ENCODE assay signal across 12 cellular contexts in the genomic region with DNA sequence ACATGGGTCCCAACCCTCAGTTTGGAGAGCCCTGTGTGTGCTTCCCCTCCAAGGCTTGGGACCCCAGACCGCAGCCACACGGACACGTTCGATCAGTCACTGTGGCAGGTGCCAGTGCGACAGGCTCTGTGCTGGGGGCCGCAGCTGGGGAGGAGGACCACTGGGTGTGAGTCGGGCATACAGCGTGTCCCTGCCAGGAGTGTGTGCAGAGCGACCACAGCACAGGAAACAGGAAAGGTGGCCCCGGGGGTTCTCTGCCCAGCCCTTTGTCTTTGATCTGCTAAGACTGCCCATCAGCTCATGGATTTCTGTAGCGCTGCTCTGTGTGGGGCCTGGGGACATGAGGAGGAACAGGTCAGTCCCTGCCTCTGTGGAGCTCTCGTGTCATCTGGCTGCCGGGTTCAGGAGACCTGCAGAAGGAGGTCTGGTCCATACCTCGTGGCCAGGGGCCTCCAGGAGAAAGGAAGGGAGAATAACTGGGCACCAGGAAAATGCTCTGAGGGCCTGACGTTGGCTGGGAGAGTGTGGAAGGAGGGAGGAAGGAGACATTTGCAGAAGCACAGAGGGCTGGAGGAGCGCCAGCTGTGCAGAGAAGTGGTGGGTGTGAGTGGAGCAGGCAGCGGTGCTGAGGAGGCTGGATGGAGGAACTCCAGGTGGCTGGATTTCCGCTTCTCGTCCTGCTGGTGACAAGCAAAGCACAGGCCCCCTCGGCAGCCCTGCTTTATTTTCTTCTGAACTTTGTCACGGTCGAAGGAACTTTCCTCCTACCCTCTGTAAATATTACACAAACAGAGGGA. TPM values are rescaled to one million over a fixed set of nuclear protein-coding genes. Genes with fewer than 3 reads are reported as not detected.
DNase-seq lines count a peak whose midpoint lies in the region; ATAC-seq and TF ChIP-seq lines count a peak whose summit lies in the region.
"Had no signal": no experiment of that assay in that cellular context is flagged by ENCODE, and none has a peak within 500 bp of the region (broad histone marks: within the 10 kb centered on the region; RNA-seq: fewer than 3 reads in every experiment).

No MANE protein-coding gene starts in this region.

- ATAC-seq in GM19395 (IDR thresholded peaks at IDR 0.05; ENCODE audit: unreplicated experiment): no peak
- ATAC-seq: activated naive CD4-positive, alpha-beta T cell treated with anti-CD3 and anti-CD28 coated beads, Interleukin-2, amount 50 U/mL, for 72 hours had no signal

- H3K27me3 Mint-ChIP-seq in MCF 10A (ENCODE audit: insufficient read depth, unreplicated experiment) (no peaks in the 10 kb centered on the region), immature natural killer cell (ENCODE audit: low read depth in 3 of 3) (peaks cover 0 to 5% (median 2%) of the 10 kb centered on the region in 3 donors)

- H4K20me1 ChIP-seq in mammary epithelial cell (ENCODE audit: insufficient read depth, low read length): no peaks in the 10 kb centered on the region
- H4K20me1 ChIP-seq in Karpas-422 (ENCODE audit: insufficient read depth, low read depth, low read length): no peaks in the 10 kb centered on the region

- H3K4me3 ChIP-seq in mammary epithelial cell (replicated peaks in 1 of 3; ENCODE audit: insufficient read depth in 1 of 3, low read depth in 2 of 3, low read length in 3 of 3): no peak overlapping the region
- no peak overlapping the region for H3K4me3 ChIP-seq in NT2/D1 (ENCODE audit: insufficient read length, low read depth)
- H3K4me3 ChIP-seq in thyroid gland (replicated peaks in 1 of 3): no peak overlapping the region
- H3K4me3 ChIP-seq in esophagus squamous epithelium: no peak overlapping the region
- no peak overlapping the region for H3K4me3 ChIP-seq in Karpas-422 (ENCODE audit: low read length)
- H3K4me3 ChIP-seq: cardiac muscle cell had no signal

- TF ChIP-seq CTCF in MCF 10A (IDR thresholded peaks at IDR 0.05; ENCODE audit: unreplicated experiment): no peak
- no peak for TF ChIP-seq CTCF in mammary epithelial cell (conservative IDR thresholded peaks at IDR 0.05 in 1 of 2, IDR thresholded peaks at IDR 0.05 in 1 of 2; ENCODE audit: extremely low read depth in 1 of 2, insufficient read depth in 1 of 2, low read depth in 1 of 2, low read length in 2 of 2)
- TF ChIP-seq CTCF in thyroid gland (IDR thresholded peaks at IDR 0.05): no peak
- no peak for TF ChIP-seq CTCF in esophagus squamous epithelium (IDR thresholded peaks at IDR 0.05)

- H3K4me1 Mint-ChIP-seq in MCF 10A (ENCODE audit: insufficient read depth, unreplicated experiment) (peaks cover 7% of the 10 kb centered on the region), immature natural killer cell (peaks cover 41 to 42% of the 10 kb centered on the region in 2 donors)

- H3K36me3 ChIP-seq in mammary epithelial cell (ENCODE audit: insufficient read depth, low read length) (no peaks in the 10 kb centered on the region), NT2/D1 (ENCODE audit: insufficient read depth, insufficient read length, low read length) (peaks cover 60% of the 10 kb centered on the region), thyroid gland (no peaks in the 10 kb centered on the region), esophagus squamous epithelium (peaks cover 0 to 13% (median 0%) of the 10 kb centered on the region in 3 donors), Karpas-422 (ENCODE audit: insufficient read depth, low read length) (no peaks in the 10 kb centered on the region)
- H3K36me3 ChIP-seq: cardiac muscle cell had no signal

- TF ChIP-seq POLR2A in thyroid gland (IDR thresholded peaks at IDR 0.05) (no peak), esophagus squamous epithelium (IDR thresholded peaks at IDR 0.05) (no peak)

- DNase-seq in MCF 10A (ENCODE audit: unreplicated experiment) (no peak), mammary epithelial cell (no peak), NT2/D1 (ENCODE audit: low read depth, low spot score) (no peak), immature natural killer cell (no peak), thyroid gland (peak; percentile 15 to 25), esophagus squamous epithelium (lab: John Stamatoyannopoulos, UW) (no peak), Karpas-422 (no peak)
- DNase-seq: activated CD4-positive, CD25-positive, alpha-beta regulatory T cell; DMS53 had no signal

- dilution Hi-C loops in mammary epithelial cell (cut with HindIII; ENCODE audit: low sequenced_read_pairs): no loop called here

- CTCF ChIA-PET in MCF 10A (lab: Yijun Ruan, JAX): interaction anchor here (2.4 kb wide), 1 partner anchor 102 kb away, joined by 8 read pairs; no protein-coding TSS in a partner anchor
- CTCF ChIA-PET in mammary epithelial cell (lab: Charles Lee; ENCODE audit: low non-redundant PET): no interaction called here

- H3K27me3 ChIP-seq in mammary epithelial cell (ENCODE audit: insufficient read depth, low read length): no peaks in the 10 kb centered on the region
- H3K27me3 ChIP-seq in NT2/D1 (ENCODE audit: insufficient read depth, insufficient read length): no peaks in the 10 kb centered on the region
- H3K27me3 ChIP-seq in thyroid gland: no peaks in the 10 kb centered on the region
- no peaks in the 10 kb centered on the region for H3K27me3 ChIP-seq in esophagus squamous epithelium
- H3K27me3 ChIP-seq in Karpas-422 (ENCODE audit: low read length): no peaks in the 10 kb centered on the region
- H3K27me3 ChIP-seq: cardiac muscle cell had no signal

- H3K9ac ChIP-seq in mammary epithelial cell (ENCODE audit: insufficient read depth, low read length) (no peak overlapping the region), NT2/D1 (ENCODE audit: insufficient read length, low read depth) (peak overlapping the region; percentile 37), Karpas-422 (ENCODE audit: low read length) (no peak overlapping the region; the same call in 1 of the 2 replicates)

- no peaks in the 10 kb centered on the region for H3K9me2 ChIP-seq in Karpas-422 (replicated peaks; ENCODE audit: insufficient read depth, low read length)

- peaks cover 22% of the 10 kb centered on the region for H3K4me1 ChIP-seq in mammary epithelial cell (ENCODE audit: insufficient read depth, low read length)
- peaks cover 23% of the 10 kb centered on the region for H3K4me1 ChIP-seq in NT2/D1 (ENCODE audit: insufficient read depth, insufficient read length)
- H3K4me1 ChIP-seq in thyroid gland: peaks cover 5 to 11% of the 10 kb centered on the region in 2 donors
- H3K4me1 ChIP-seq in esophagus squamous epithelium: peaks cover 11 to 36% (median 11%) of the 10 kb centered on the region in 3 donors
- H3K4me1 ChIP-seq in Karpas-422 (ENCODE audit: low read length): peaks cover 15% of the 10 kb centered on the region

- H3K9me3 Mint-ChIP-seq in MCF 10A (ENCODE audit: unreplicated experiment): no peaks in the 10 kb centered on the region
- no peaks in the 10 kb centered on the region for H3K9me3 Mint-ChIP-seq in immature natural killer cell
- H3K9me3 Mint-ChIP-seq: activated naive CD4-positive, alpha-beta T cell treated with anti-CD3 and anti-CD28 coated beads, Interleukin-2, amount 50 U/mL, for 72 hours had no signal

- 78% methylated on average over 14 of the region's 22 CpGs for WGBS in mammary epithelial cell (ENCODE audit: low coverage, missing lambda C conversion rate)
- WGBS in thyroid gland, 2 donors: 59 to 66% methylated on average over 21 to 22 of the region's 22 CpGs
- 57 to 82% methylated on average over 6 to 12 of the region's 22 CpGs for WGBS in esophagus squamous epithelium, 2 donors

- BruUV-seq in MCF 10A (replicated peaks; lab: Mats Ljungman, UMichigan): no TSS peak
- no TSS peak for BruUV-seq in mammary epithelial cell (replicated peaks; lab: Mats Ljungman, UMichigan)

- POLR2A ChIA-PET in MCF 10A (lab: Yijun Ruan, JAX): no interaction called here

- H3K36me3 Mint-ChIP-seq in MCF 10A (ENCODE audit: insufficient read depth, unreplicated experiment) (peaks cover 7% of the 10 kb centered on the region), immature natural killer cell (peaks cover 0 to 8% (median 5%) of the 10 kb centered on the region in 3 donors)

- no peaks in the 10 kb centered on the region for H3K9me3 ChIP-seq in mammary epithelial cell (replicated peaks; ENCODE audit: insufficient read depth, low read length)
- no peaks in the 10 kb centered on the region for H3K9me3 ChIP-seq in NT2/D1 (ENCODE audit: insufficient read depth, low read length)
- no peaks in the 10 kb centered on the region for H3K9me3 ChIP-seq in thyroid gland
- H3K9me3 ChIP-seq in esophagus squamous epithelium: no peaks in the 10 kb centered on the region
- H3K9me3 ChIP-seq in Karpas-422 (ENCODE audit: low read length): no peaks in the 10 kb centered on the region

- H3K27ac Mint-ChIP-seq in MCF 10A (ENCODE audit: low read depth, unreplicated experiment): peak overlapping the region; percentile 41
- no peak overlapping the region for H3K27ac Mint-ChIP-seq in immature natural killer cell
- H3K27ac Mint-ChIP-seq: activated naive CD4-positive, alpha-beta T cell treated with anti-CD3 and anti-CD28 coated beads, Interleukin-2, amount 50 U/mL, for 72 hours had no signal

- H3K4me2 ChIP-seq in mammary epithelial cell (ENCODE audit: insufficient read depth, low read depth, low read length): no peak overlapping the region
- no peak overlapping the region for H3K4me2 ChIP-seq in Karpas-422 (ENCODE audit: low read depth, low read length, poor library complexity, severe bottlenecking)

- no peak overlapping the region for H3K27ac ChIP-seq in mammary epithelial cell (ENCODE audit: insufficient read depth, low read depth, low read length)
- H3K27ac ChIP-seq in thyroid gland: no peak overlapping the region
- no peak overlapping the region for H3K27ac ChIP-seq in esophagus squamous epithelium
- no peak overlapping the region for H3K27ac ChIP-seq in Karpas-422 (ENCODE audit: low read length)
- H3K27ac ChIP-seq: cardiac muscle cell had no signal

- no peak overlapping the region for H3K4me3 Mint-ChIP-seq in MCF 10A (ENCODE audit: unreplicated experiment)
- H3K4me3 Mint-ChIP-seq in immature natural killer cell: peak overlapping the region in 4 of 5 donors; percentile 38 to 63 (median 52)

- H3K79me2 ChIP-seq in mammary epithelial cell (ENCODE audit: insufficient read depth, low read length) (peaks cover 12% of the 10 kb centered on the region), Karpas-422 (ENCODE audit: low read length) (peaks cover 24% of the 10 kb centered on the region)

- intact Hi-C loops in MCF 10A (cut with micrococcal nuclease) (no loop called here), mammary epithelial cell (cut with micrococcal nuclease) (no loop called here), thyroid gland (cut with DNase I) (loop anchor here (10.0 kb wide), 1 partner anchor 109 kb away; a partner anchor contains a TSS), esophagus squamous epithelium (cut with DNase I) (loop anchor here (10.0 kb wide), 1 partner anchor 109 kb away; a partner anchor contains a TSS)

- in situ Hi-C loops in mammary epithelial cell (cut with MboI; ENCODE audit: low sequenced_read_pairs in 2 of 2): no loop called here

- H2AFZ ChIP-seq in mammary epithelial cell (ENCODE audit: low read depth, low read length) (no peak overlapping the region), Karpas-422 (ENCODE audit: low read length) (no peak overlapping the region)

RNA-seq across cellular contexts. Expression of a gene that starts 4.1 kb away (rescaled TPM):
- total RNA-seq in MCF 10A (2022) (20.3 and 27.2 TPM in 2 replicates), mammary epithelial cell (10 to 100 TPM in 1 of 2 donors, 1 to 10 TPM in 1; 5.7 to 26.4 TPM), thyroid gland (10 to 100 TPM in 1 of 4 donors, 1 to 10 TPM in 3; 7.0 to 11.9 (median 9.8) TPM), esophagus squamous epithelium (10 to 100 TPM; 16.3 to 51.7 (median 28.2) TPM)
- polyA plus RNA-seq in mammary epithelial cell (39.0 TPM), immature natural killer cell (10 to 100 TPM; 63.0 to 74.3 (median 67.4) TPM)
- polyA minus RNA-seq in mammary epithelial cell: 7.5 TPM
- total RNA-seq in Karpas-422 (2014; rRNA removed; shearing (Covaris generic); ENCODE audit: low replicate concordance): 45.3 and 84.8 TPM in 2 replicates

RNA-seq across cellular contexts. Expression of a gene that starts 4.1 kb away (rescaled TPM):
- total RNA-seq in MCF 10A (2022) (26.9 and 32.1 TPM in 2 replicates), mammary epithelial cell (10 to 100 TPM; 14.0 to 29.9 TPM), thyroid gland (10 to 100 TPM; 14.7 to 23.8 (median 18.2) TPM), esophagus squamous epithelium (10 to 100 TPM; 16.8 to 31.5 (median 17.9) TPM)
- polyA plus RNA-seq in mammary epithelial cell (27.5 TPM), immature natural killer cell (10 to 100 TPM; 24.5 to 47.2 (median 33.1) TPM)
- 5.1 TPM for polyA minus RNA-seq in mammary epithelial cell
- total RNA-seq in Karpas-422 (2014; rRNA removed; shearing (Covaris generic); ENCODE audit: low replicate concordance): 35.5 TPM in 2 replicates

RNA-seq across cellular contexts. Expression of a gene that starts 13.3 kb away (rescaled TPM):
- 25.2 and 32.0 TPM in 2 replicates for total RNA-seq in MCF 10A (2022)
- total RNA-seq in mammary epithelial cell: 10 to 100 TPM; 20.7 to 35.4 TPM
- 17.7 TPM for polyA plus RNA-seq in mammary epithelial cell
- 32.0 TPM for polyA minus RNA-seq in mammary epithelial cell
- polyA plus RNA-seq in immature natural killer cell: 100 to 1,000 TPM in 1 of 3 donors, 10 to 100 TPM in 2; 85.0 to 166 (median 97.0) TPM
- total RNA-seq in thyroid gland: 10 to 100 TPM; 27.4 to 38.6 (median 33.9) TPM
- 10 to 100 TPM; 16.6 to 40.4 (median 30.2) TPM for total RNA-seq in esophagus squamous epithelium
- total RNA-seq in Karpas-422 (2014; rRNA removed; shearing (Covaris generic); ENCODE audit: low replicate concordance): 38.6 and 61.5 TPM in 2 replicates

Comparison
In these comparisons a context has a peak if more than half of its experiments do, and no peak if none do; other contexts are left out.
1. DNase-seq: peak in thyroid gland (2 of 2); none in MCF 10A (single experiment), mammary epithelial cell (single experiment), NT2/D1 (single experiment), immature natural killer cell (0 of 3), esophagus squamous epithelium (single experiment) and Karpas-422 (single experiment).
2. intact Hi-C loops: an anchor here in thyroid gland (10.0 kb wide) and esophagus squamous epithelium (10.0 kb wide); none called in MCF 10A and mammary epithelial cell.